Comparison of ENCODE assay signal across 13 cellular contexts in genomic region chr1:169528214-169529067, GRCh38. TPM values are rescaled to one million over a fixed set of nuclear protein-coding genes. Genes with fewer than 3 reads are reported as not detected.
A peak's percentile ranks its signal among the peaks of the same experiment; 100 is the strongest.
DNase-seq lines count a peak whose midpoint lies in the region; ATAC-seq and TF ChIP-seq lines count a peak whose summit lies in the region.
"Had no signal": no experiment of that assay in that cellular context is flagged by ENCODE, and none has a peak within 500 bp of the region (broad histone marks: within the 10 kb centered on the region; RNA-seq: fewer than 3 reads in every experiment).

No MANE protein-coding gene starts in this region.

- no peaks in the 10 kb centered on the region for H3K9me3 ChIP-seq in esophagus (ENCODE audit: control insufficient read depth in 2 of 2, insufficient read depth in 1 of 2, low read depth in 1 of 2, low read length in 1 of 2)

- POLR2A ChIA-PET in activated CD8-positive, alpha-beta T cell treated with anti-CD3 and anti-CD28 coated beads, Interleukin-2, amount 10 ng/mL, durations not matched to agents 7 days and 5 days (lab: Charles Lee): no interaction called here
- POLR2A ChIA-PET in activated CD8-positive, alpha-beta T cell treated with anti-CD3 and anti-CD28 coated beads for 36 hours (lab: Charles Lee): no interaction called here

- peaks cover 2% of the 10 kb centered on the region for H3K36me3 Mint-ChIP-seq in activated CD8-positive, alpha-beta T cell treated with anti-CD3 and anti-CD28 coated beads, Interleukin-2, amount 10 ng/mL, durations not matched to agents 7 days and 5 days (ENCODE audit: low read depth)
- H3K36me3 Mint-ChIP-seq in activated CD8-positive, alpha-beta T cell treated with anti-CD3 and anti-CD28 coated beads for 36 hours (ENCODE audit: low read depth): peaks cover 68% of the 10 kb centered on the region
- H3K36me3 Mint-ChIP-seq in type B pancreatic cell (no peaks in the 10 kb centered on the region), endothelial cell (ENCODE audit: low read depth, unreplicated experiment) (no peaks in the 10 kb centered on the region)

- WGBS in esophagus, 2 donors: 37 to 48% methylated on average over 9 of the region's 9 CpGs

- TF ChIP-seq CTCF in activated CD8-positive, alpha-beta T cell treated with anti-CD3 and anti-CD28 coated beads for 36 hours (IDR thresholded peaks at IDR 0.05): no peak
- TF ChIP-seq CTCF in type B pancreatic cell (conservative IDR thresholded peaks at IDR 0.05): no peak
- TF ChIP-seq CTCF in endothelial cell (IDR thresholded peaks at IDR 0.05; ENCODE audit: unreplicated experiment): no peak

- no peaks in the 10 kb centered on the region for H3K9me3 Mint-ChIP-seq in activated CD8-positive, alpha-beta T cell treated with anti-CD3 and anti-CD28 coated beads, Interleukin-2, amount 10 ng/mL, durations not matched to agents 7 days and 5 days (ENCODE audit: insufficient read depth)
- H3K9me3 Mint-ChIP-seq in activated CD8-positive, alpha-beta T cell treated with anti-CD3 and anti-CD28 coated beads for 36 hours: no peaks in the 10 kb centered on the region
- H3K9me3 Mint-ChIP-seq in type B pancreatic cell (no peaks in the 10 kb centered on the region), endothelial cell (ENCODE audit: unreplicated experiment) (no peaks in the 10 kb centered on the region)
- H3K9me3 Mint-ChIP-seq: neural crest cell had no signal

- H3K4me3 ChIP-seq in esophagus (ENCODE audit: low read depth in 1 of 2, low read length in 2 of 2): no peak overlapping the region
- H3K4me3 ChIP-seq: heart left ventricle had no signal

- intact Hi-C loops in activated CD8-positive, alpha-beta T cell treated with anti-CD3 and anti-CD28 coated beads for 36 hours (cut with micrococcal nuclease): no loop called here

- H3K27me3 Mint-ChIP-seq in activated CD8-positive, alpha-beta T cell treated with anti-CD3 and anti-CD28 coated beads, Interleukin-2, amount 10 ng/mL, durations not matched to agents 7 days and 5 days (ENCODE audit: low read depth): no peaks in the 10 kb centered on the region
- no peaks in the 10 kb centered on the region for H3K27me3 Mint-ChIP-seq in activated CD8-positive, alpha-beta T cell treated with anti-CD3 and anti-CD28 coated beads for 36 hours
- H3K27me3 Mint-ChIP-seq in type B pancreatic cell: no peaks in the 10 kb centered on the region
- no peaks in the 10 kb centered on the region for H3K27me3 Mint-ChIP-seq in endothelial cell (ENCODE audit: unreplicated experiment)

- no peaks in the 10 kb centered on the region for H3K27me3 ChIP-seq in esophagus (ENCODE audit: control insufficient read depth in 1 of 2, insufficient read depth in 2 of 2, low read length in 2 of 2)
- H3K27me3 ChIP-seq: heart left ventricle had no signal

- peak overlapping the region; percentile 50 for H3K4me3 Mint-ChIP-seq in activated CD8-positive, alpha-beta T cell treated with anti-CD3 and anti-CD28 coated beads, Interleukin-2, amount 10 ng/mL, durations not matched to agents 7 days and 5 days
- H3K4me3 Mint-ChIP-seq in activated CD8-positive, alpha-beta T cell treated with anti-CD3 and anti-CD28 coated beads for 36 hours: no peak overlapping the region
- H3K4me3 Mint-ChIP-seq in type B pancreatic cell (peak overlapping the region; percentile 73), endothelial cell (ENCODE audit: unreplicated experiment) (no peak overlapping the region)
- H3K4me3 Mint-ChIP-seq: neural crest cell had no signal

- H3K4me1 ChIP-seq in esophagus (ENCODE audit: control insufficient read depth in 2 of 2, insufficient read depth in 2 of 2, low read length in 1 of 2): peaks cover 0 to 2% of the 10 kb centered on the region in 2 donors

- DNase-seq in activated CD8-positive, alpha-beta T cell treated with anti-CD3 and anti-CD28 coated beads, Interleukin-2, amount 10 ng/mL, durations not matched to agents 7 days and 5 days: no peak
- no peak for DNase-seq in activated CD8-positive, alpha-beta T cell treated with anti-CD3 and anti-CD28 coated beads for 36 hours
- DNase-seq in MV-4-11 (lab: John Stamatoyannopoulos, UW) (peak; percentile 31), type B pancreatic cell (ENCODE audit: extremely low spot score, unreplicated experiment) (no peak), NCI-H1105 (lab: John Stamatoyannopoulos, UW) (no peak), endothelial cell (ENCODE audit: low spot score) (no peak), NCI-H226 (no peak)
- DNase-seq: cerebellar nuclear complex; heart left ventricle; NCI-H2107; stimulated activated CD4-positive, alpha-beta T cell treated with anti-CD3 and anti-CD28 coated beads, Interleukin-4, amount 100 ng/mL, for 24 hours had no signal

- H3K36me3 ChIP-seq in esophagus (ENCODE audit: control insufficient read depth in 2 of 2, insufficient read depth in 2 of 2, low read length in 1 of 2): no peaks in the 10 kb centered on the region

- peaks cover 14% of the 10 kb centered on the region for H3K4me1 Mint-ChIP-seq in activated CD8-positive, alpha-beta T cell treated with anti-CD3 and anti-CD28 coated beads, Interleukin-2, amount 10 ng/mL, durations not matched to agents 7 days and 5 days (ENCODE audit: low read depth)
- H3K4me1 Mint-ChIP-seq in activated CD8-positive, alpha-beta T cell treated with anti-CD3 and anti-CD28 coated beads for 36 hours (ENCODE audit: low read depth): peaks cover 9% of the 10 kb centered on the region
- H3K4me1 Mint-ChIP-seq in type B pancreatic cell (ENCODE audit: unreplicated experiment): peaks cover 10% of the 10 kb centered on the region
- H3K4me1 Mint-ChIP-seq in endothelial cell (ENCODE audit: unreplicated experiment): peaks cover 7% of the 10 kb centered on the region
- H3K4me1 Mint-ChIP-seq: neural crest cell had no signal

- CTCF ChIA-PET in activated CD8-positive, alpha-beta T cell treated with anti-CD3 and anti-CD28 coated beads, Interleukin-2, amount 10 ng/mL, durations not matched to agents 7 days and 5 days (lab: Charles Lee): interaction anchor here (0.7 to 2.3 kb wide), 9 partner anchors 16 to 924 kb away, joined by 3 to 13 read pairs (median 4); partner anchors contain the start of gene F5
- CTCF ChIA-PET in activated CD8-positive, alpha-beta T cell treated with anti-CD3 and anti-CD28 coated beads for 36 hours (lab: Charles Lee): interaction anchor here (1.2 to 1.6 kb wide), 2 partner anchors 24 to 281 kb away, joined by 3 read pairs; no protein-coding TSS in a partner anchor

- H3K27ac Mint-ChIP-seq in activated CD8-positive, alpha-beta T cell treated with anti-CD3 and anti-CD28 coated beads, Interleukin-2, amount 10 ng/mL, durations not matched to agents 7 days and 5 days: peak overlapping the region; percentile 48
- H3K27ac Mint-ChIP-seq in activated CD8-positive, alpha-beta T cell treated with anti-CD3 and anti-CD28 coated beads for 36 hours: no peak overlapping the region
- peak overlapping the region; percentile 100 for H3K27ac Mint-ChIP-seq in type B pancreatic cell
- H3K27ac Mint-ChIP-seq in endothelial cell (ENCODE audit: unreplicated experiment): no peak overlapping the region

- peak overlapping the region; percentile 54 to 83 for H3K27ac ChIP-seq in esophagus (ENCODE audit: low read depth in 2 of 2, low read length in 1 of 2)
- H3K27ac ChIP-seq: heart left ventricle had no signal

- ATAC-seq in activated CD8-positive, alpha-beta T cell treated with anti-CD3 and anti-CD28 coated beads, Interleukin-2, amount 10 ng/mL, durations not matched to agents 7 days and 5 days: no peak
- ATAC-seq in activated CD8-positive, alpha-beta T cell treated with anti-CD3 and anti-CD28 coated beads for 36 hours: no peak

RNA-seq across cellular contexts. Expression of gene SLC19A2, which starts 42.7 kb away (rescaled TPM):
- 1 to 10 TPM; 4.8 to 5.8 TPM for total RNA-seq in activated CD8-positive, alpha-beta T cell treated with anti-CD3 and anti-CD28 coated beads, Interleukin-2, amount 10 ng/mL, durations not matched to agents 7 days and 5 days
- 1 to 10 TPM; 5.7 to 6.4 TPM for total RNA-seq in activated CD8-positive, alpha-beta T cell treated with anti-CD3 and anti-CD28 coated beads for 36 hours
- polyA plus RNA-seq in esophagus: 1 to 10 TPM; 5.7 to 8.8 TPM
- total RNA-seq in type B pancreatic cell (ENCODE audit: low replicate concordance) (19.4 and 28.1 TPM in 2 replicates), endothelial cell (ENCODE audit: unreplicated experiment) (6.1 TPM)

RNA-seq across cellular contexts. Expression of gene F5, which starts 57.8 kb away (rescaled TPM):
- total RNA-seq in activated CD8-positive, alpha-beta T cell treated with anti-CD3 and anti-CD28 coated beads, Interleukin-2, amount 10 ng/mL, durations not matched to agents 7 days and 5 days: 1 to 10 TPM; 1.4 to 1.6 TPM
- total RNA-seq in activated CD8-positive, alpha-beta T cell treated with anti-CD3 and anti-CD28 coated beads for 36 hours: 10 to 100 TPM; 20.7 to 23.3 TPM
- polyA plus RNA-seq in esophagus: under 1 TPM; 0.02 to 0.07 TPM
- total RNA-seq in type B pancreatic cell (ENCODE audit: low replicate concordance) (5.5 and 6.0 TPM in 2 replicates), endothelial cell (ENCODE audit: unreplicated experiment) (not detected)
- total RNA-seq: neural crest cell had no signal

Comparison
In these comparisons a context has a peak if more than half of its experiments do, and no peak if none do; other contexts are left out.
1. H3K27ac Mint-ChIP-seq: peak in activated CD8-positive, alpha-beta T cell treated with anti-CD3 and anti-CD28 coated beads, Interleukin-2, amount 10 ng/mL, durations not matched to agents 7 days and 5 days (single experiment) and type B pancreatic cell (single experiment); none in activated CD8-positive, alpha-beta T cell treated with anti-CD3 and anti-CD28 coated beads for 36 hours (single experiment) and endothelial cell (single experiment).
2. H3K4me3 Mint-ChIP-seq: peak in activated CD8-positive, alpha-beta T cell treated with anti-CD3 and anti-CD28 coated beads, Interleukin-2, amount 10 ng/mL, durations not matched to agents 7 days and 5 days (single experiment) and type B pancreatic cell (single experiment); none in activated CD8-positive, alpha-beta T cell treated with anti-CD3 and anti-CD28 coated beads for 36 hours (single experiment) and endothelial cell (single experiment).